Comparison of ENCODE assay signal across 31 cellular contexts in genomic region chr5:118270506-118270905, GRCh38.
"Had no signal": no experiment of that assay in that cellular context is flagged by ENCODE, and none has a peak within 500 bp of the region (broad histone marks: within the 10 kb centered on the region; RNA-seq: fewer than 3 reads in every experiment).

No MANE protein-coding gene starts in this region.

- H3K27ac Mint-ChIP-seq: activated CD4-positive, alpha-beta memory T cell treated with anti-CD3 and anti-CD28 coated beads for 36 hours; activated CD4-positive, alpha-beta T cell treated with anti-CD3 and anti-CD28 coated beads for 36 hours; activated CD4-positive, alpha-beta T cell treated with anti-CD3 and anti-CD28 coated beads, Interleukin-2, amount 10 ng/mL, durations not matched to agents 24 days and 14 days; activated CD8-positive, alpha-beta memory T cell treated with anti-CD3 and anti-CD28 coated beads, Interleukin-2, amount 10 ng/mL, durations not matched to agents 7 days and 5 days; activated CD8-positive, alpha-beta T cell treated with anti-CD3 and anti-CD28 coated beads, Interleukin-2, amount 10 ng/mL, durations not matched to agents 7 days and 5 days; activated naive CD4-positive, alpha-beta T cell treated with anti-CD3 and anti-CD28 coated beads, Interleukin-2, amount 10 ng/mL, durations not matched to agents 7 days and 5 days; activated naive CD4-positive, alpha-beta T cell treated with anti-CD3 and anti-CD28 coated beads, Interleukin-2, amount 50 U/mL, for 72 hours; activated naive CD8-positive, alpha-beta T cell treated with anti-CD3 and anti-CD28 coated beads, Interleukin-2, amount 10 ng/mL, durations not matched to agents 7 days and 5 days; activated T-helper 1 cell treated with anti-CD3 and anti-CD28 coated beads, Interleukin-12 subunit alpha, Interleukin-12 subunit beta, Interleukin-2, Interleukin-4 antibody, amounts not matched to agents 30 ng/mL and 10 ng/mL and 1 ng/mL, durations not matched to agents 14 hours and 24 hours and 36 hours; activated T-helper 2 cell treated with anti-CD3 and anti-CD28 coated beads, Interferon-gamma antibody, Interleukin-2, Interleukin-4, amounts not matched to agents 10 μg/mL and 5 μg/mL and 100 μg/mL, durations not matched to agents 14 hours and 24 hours and 36 hours; dendritic cell treated with granulocyte-macrophage colony-stimulating factor and Interleukin-4, amounts not matched to agents 40 ng/mL and 50 ng/mL, for 4 days; endodermal cell had no signal

- H3K27me3 Mint-ChIP-seq: activated CD4-positive, alpha-beta memory T cell treated with anti-CD3 and anti-CD28 coated beads for 36 hours; activated CD4-positive, alpha-beta T cell treated with anti-CD3 and anti-CD28 coated beads for 36 hours; activated CD4-positive, alpha-beta T cell treated with anti-CD3 and anti-CD28 coated beads, Interleukin-2, amount 10 ng/mL, durations not matched to agents 24 days and 14 days; activated CD8-positive, alpha-beta memory T cell treated with anti-CD3 and anti-CD28 coated beads, Interleukin-2, amount 10 ng/mL, durations not matched to agents 7 days and 5 days; activated naive CD4-positive, alpha-beta T cell treated with anti-CD3 and anti-CD28 coated beads, Interleukin-2, amount 10 ng/mL, durations not matched to agents 7 days and 5 days; activated naive CD8-positive, alpha-beta T cell treated with anti-CD3 and anti-CD28 coated beads, Interleukin-2, amount 10 ng/mL, durations not matched to agents 7 days and 5 days; brain; dendritic cell treated with granulocyte-macrophage colony-stimulating factor and Interleukin-4, amounts not matched to agents 40 ng/mL and 50 ng/mL, for 4 days had no signal

- H3K9me3 Mint-ChIP-seq: activated naive CD8-positive, alpha-beta T cell treated with anti-CD3 and anti-CD28 coated beads, Interleukin-2, amount 10 ng/mL, durations not matched to agents 7 days and 5 days had no signal

- H3K36me3 Mint-ChIP-seq: activated CD4-positive, alpha-beta memory T cell treated with anti-CD3 and anti-CD28 coated beads for 36 hours; activated CD8-positive, alpha-beta memory T cell treated with anti-CD3 and anti-CD28 coated beads, Interleukin-2, amount 10 ng/mL, durations not matched to agents 7 days and 5 days; activated naive CD4-positive, alpha-beta T cell treated with anti-CD3 and anti-CD28 coated beads, Interleukin-2, amount 10 ng/mL, durations not matched to agents 7 days and 5 days; activated naive CD4-positive, alpha-beta T cell treated with anti-CD3 and anti-CD28 coated beads, Interleukin-2, amount 50 U/mL, for 72 hours; activated naive CD8-positive, alpha-beta T cell treated with anti-CD3 and anti-CD28 coated beads, Interleukin-2, amount 10 ng/mL, durations not matched to agents 7 days and 5 days; brain had no signal

- H3K4me3 Mint-ChIP-seq: activated CD4-positive, alpha-beta memory T cell treated with anti-CD3 and anti-CD28 coated beads for 36 hours; activated CD4-positive, alpha-beta T cell treated with anti-CD3 and anti-CD28 coated beads for 36 hours; activated CD4-positive, alpha-beta T cell treated with anti-CD3 and anti-CD28 coated beads, Interleukin-2, amount 10 ng/mL, durations not matched to agents 24 days and 14 days; activated CD8-positive, alpha-beta memory T cell treated with anti-CD3 and anti-CD28 coated beads, Interleukin-2, amount 10 ng/mL, durations not matched to agents 7 days and 5 days; activated CD8-positive, alpha-beta T cell treated with anti-CD3 and anti-CD28 coated beads, Interleukin-2, amount 10 ng/mL, durations not matched to agents 7 days and 5 days; activated naive CD4-positive, alpha-beta T cell treated with anti-CD3 and anti-CD28 coated beads, Interleukin-2, amount 10 ng/mL, durations not matched to agents 7 days and 5 days; activated naive CD8-positive, alpha-beta T cell treated with anti-CD3 and anti-CD28 coated beads, Interleukin-2, amount 10 ng/mL, durations not matched to agents 7 days and 5 days; activated T-helper 1 cell treated with anti-CD3 and anti-CD28 coated beads, Interleukin-12 subunit alpha, Interleukin-12 subunit beta, Interleukin-2, Interleukin-4 antibody, amounts not matched to agents 30 ng/mL and 10 ng/mL and 1 ng/mL, durations not matched to agents 14 hours and 24 hours and 36 hours; brain; dendritic cell treated with granulocyte-macrophage colony-stimulating factor and Interleukin-4, amounts not matched to agents 40 ng/mL and 50 ng/mL, for 4 days; endodermal cell had no signal

- H3K4me1 Mint-ChIP-seq: activated CD4-positive, alpha-beta T cell treated with anti-CD3 and anti-CD28 coated beads for 36 hours; activated CD4-positive, alpha-beta T cell treated with anti-CD3 and anti-CD28 coated beads, Interleukin-2, amount 10 ng/mL, durations not matched to agents 24 days and 14 days; activated CD8-positive, alpha-beta memory T cell treated with anti-CD3 and anti-CD28 coated beads, Interleukin-2, amount 10 ng/mL, durations not matched to agents 7 days and 5 days; activated naive CD4-positive, alpha-beta T cell treated with anti-CD3 and anti-CD28 coated beads, Interleukin-2, amount 10 ng/mL, durations not matched to agents 7 days and 5 days; activated naive CD8-positive, alpha-beta T cell treated with anti-CD3 and anti-CD28 coated beads, Interleukin-2, amount 10 ng/mL, durations not matched to agents 7 days and 5 days; brain; endodermal cell had no signal

- DNase-seq: activated CD4-positive, alpha-beta memory T cell treated with anti-CD3 and anti-CD28 coated beads for 36 hours; activated CD4-positive, alpha-beta T cell treated with anti-CD3 and anti-CD28 coated beads for 36 hours; activated CD4-positive, alpha-beta T cell treated with anti-CD3 and anti-CD28 coated beads, Interleukin-2, amount 10 ng/mL, durations not matched to agents 24 days and 14 days; activated CD4-positive, CD25-positive, alpha-beta regulatory T cell; activated CD4-positive, CD25-positive, alpha-beta regulatory T cell treated with anti-CD3 and anti-CD28 coated beads, Interleukin-2, amount 50 U/mL, for 72 hours; activated CD8-positive, alpha-beta memory T cell treated with anti-CD3 and anti-CD28 coated beads, Interleukin-2, amount 10 ng/mL, durations not matched to agents 7 days and 5 days; activated CD8-positive, alpha-beta memory T cell treated with anti-CD3 and anti-CD28 coated beads, Interleukin-2, amount 50 U/mL, for 4 hours; activated CD8-positive, alpha-beta T cell treated with anti-CD3 and anti-CD28 coated beads, Interleukin-2, amount 10 ng/mL, durations not matched to agents 7 days and 5 days; activated effector memory CD4-positive, alpha-beta T cell treated with anti-CD3 and anti-CD28 coated beads, Interleukin-2, amount 50 U/mL, for 16 hours; activated naive CD4-positive, alpha-beta T cell treated with anti-CD3 and anti-CD28 coated beads, Interleukin-2, amount 10 ng/mL, durations not matched to agents 7 days and 5 days; activated naive CD8-positive, alpha-beta T cell treated with anti-CD3 and anti-CD28 coated beads, Interleukin-2, amount 10 ng/mL, durations not matched to agents 7 days and 5 days; activated T-cell treated with anti-CD3 and anti-CD28 coated beads, Interleukin-2, amount 50 U/mL, for 1 hour; activated T-cell treated with anti-CD3 and anti-CD28 coated beads, Interleukin-2, amount 50 U/mL, for 48 hours; central memory CD4-positive, alpha-beta T cell; cerebellar nuclear complex; dorsolateral prefrontal cortex; effector memory CD4-positive, alpha-beta T cell; endodermal cell; foreskin fibroblast; heart right ventricle; T-helper 2 cell had no signal

- H3K4me3 ChIP-seq: ascending aorta, breast epithelium, cardiac muscle cell, coronary artery, dorsolateral prefrontal cortex, heart right ventricle, hepatocyte had no signal
